ENCODE assay signal across 1 cellular context in genomic region chr1:9593492-9594465, GRCh38.
TF ChIP-seq lines count a peak whose summit lies in the region.

No MANE protein-coding gene starts in this region.

TF ChIP-seq in HepG2, 621 proteins besides CTCF, POLR2A, EP300 and RAD21 (continued from another document and continues in another):
- TF ChIP-seq KIAA2018 (CRISPR knock-in tag; IDR thresholded peaks at IDR 0.05; ENCODE audit: borderline replicate concordance) (no peak), ZNF704 (CRISPR knock-in tag; IDR thresholded peaks at IDR 0.05; ENCODE audit: borderline replicate concordance) (no peak), NCOA2 (CRISPR knock-in tag; IDR thresholded peaks at IDR 0.05) (no peak), ZNF160 (CRISPR knock-in tag; IDR thresholded peaks at IDR 0.05) (no peak), ZNF143 (CRISPR knock-in tag; IDR thresholded peaks at IDR 0.05) (no peak), ZNF768 (CRISPR knock-in tag; IDR thresholded peaks at IDR 0.05) (no peak), HNRNPK (IDR thresholded peaks at IDR 0.05; ENCODE audit: low read depth, low read length, poor library complexity, severe bottlenecking) (no peak), TFDP2 (CRISPR knock-in tag; IDR thresholded peaks at IDR 0.05) (no peak), THRA (CRISPR knock-in tag; IDR thresholded peaks at IDR 0.05; ENCODE audit: borderline replicate concordance) (no peak), MYC (CRISPR knock-in tag; IDR thresholded peaks at IDR 0.05; ENCODE audit: borderline replicate concordance) (0 out of 2 replicates have a peak, but pooled peaks have one; percentile 23), ZNF180 (CRISPR knock-in tag; IDR thresholded peaks at IDR 0.05; ENCODE audit: borderline replicate concordance, low read depth) (no peak), ZMYM2 (CRISPR knock-in tag; IDR thresholded peaks at IDR 0.05) (no peak), ZNF101 (CRISPR knock-in tag; IDR thresholded peaks at IDR 0.05; ENCODE audit: borderline replicate concordance, low read depth) (no peak), LBX2 (CRISPR knock-in tag; IDR thresholded peaks at IDR 0.05; ENCODE audit: borderline replicate concordance) (no peak), MXD3 (CRISPR knock-in tag; IDR thresholded peaks at IDR 0.05) (no peak), EZH2 (conservative IDR thresholded peaks at IDR 0.05; ENCODE audit: low read depth, low read length) (no peak), ZFX (CRISPR knock-in tag; IDR thresholded peaks at IDR 0.05; ENCODE audit: low read depth) (no peak), HNRNPLL (IDR thresholded peaks at IDR 0.05; ENCODE audit: low read depth, low read length, poor library complexity, severe bottlenecking) (no peak), MEIS2 (CRISPR knock-in tag; IDR thresholded peaks at IDR 0.05) (0 out of 2 replicates have a peak, but pooled peaks have one; percentile 53), IKZF5 (CRISPR knock-in tag; IDR thresholded peaks at IDR 0.05) (no peak), ZNF788 (CRISPR knock-in tag; IDR thresholded peaks at IDR 0.05; ENCODE audit: borderline replicate concordance) (no peak; the same call in 1 of the 2 replicates), SALL1 (CRISPR knock-in tag; IDR thresholded peaks at IDR 0.05) (peak; percentile 32; the same call in 1 of the 2 replicates), NFE2L1 (CRISPR knock-in tag; IDR thresholded peaks at IDR 0.05; ENCODE audit: borderline replicate concordance) (no peak), DDIT3 (CRISPR knock-in tag; IDR thresholded peaks at IDR 0.05) (no peak), ZNF441 (CRISPR knock-in tag; IDR thresholded peaks at IDR 0.05; ENCODE audit: borderline replicate concordance) (no peak), DMTF1 (CRISPR knock-in tag; IDR thresholded peaks at IDR 0.05) (no peak), ATF7-NPFF (CRISPR knock-in tag; IDR thresholded peaks at IDR 0.05; ENCODE audit: low read depth) (no peak), ZBTB8A (CRISPR knock-in tag; IDR thresholded peaks at IDR 0.05; ENCODE audit: borderline replicate concordance, low read depth) (no peak), KDM2A (CRISPR knock-in tag; IDR thresholded peaks at IDR 0.05; ENCODE audit: borderline replicate concordance, low read depth) (no peak), MAFF (IDR thresholded peaks at IDR 0.05; ENCODE audit: low read depth, low read length) (no peak), MED1 (CRISPR knock-in tag; IDR thresholded peaks at IDR 0.05) (no peak), CHD2 (IDR thresholded peaks at IDR 0.05; ENCODE audit: low read depth, low read length) (no peak), KLF12 (CRISPR knock-in tag; IDR thresholded peaks at IDR 0.05; ENCODE audit: borderline replicate concordance) (no peak), ZFP36L1 (CRISPR knock-in tag; IDR thresholded peaks at IDR 0.05) (no peak), BCLAF1 (IDR thresholded peaks at IDR 0.05) (no peak), SCMH1 (CRISPR knock-in tag; IDR thresholded peaks at IDR 0.05; ENCODE audit: borderline replicate concordance) (no peak), ZNF747 (CRISPR knock-in tag; IDR thresholded peaks at IDR 0.05; ENCODE audit: borderline replicate concordance) (no peak), ZNF549 (CRISPR knock-in tag; IDR thresholded peaks at IDR 0.05) (no peak), ZNF770 (CRISPR knock-in tag; IDR thresholded peaks at IDR 0.05) (no peak)
